In the genomic region with DNA sequence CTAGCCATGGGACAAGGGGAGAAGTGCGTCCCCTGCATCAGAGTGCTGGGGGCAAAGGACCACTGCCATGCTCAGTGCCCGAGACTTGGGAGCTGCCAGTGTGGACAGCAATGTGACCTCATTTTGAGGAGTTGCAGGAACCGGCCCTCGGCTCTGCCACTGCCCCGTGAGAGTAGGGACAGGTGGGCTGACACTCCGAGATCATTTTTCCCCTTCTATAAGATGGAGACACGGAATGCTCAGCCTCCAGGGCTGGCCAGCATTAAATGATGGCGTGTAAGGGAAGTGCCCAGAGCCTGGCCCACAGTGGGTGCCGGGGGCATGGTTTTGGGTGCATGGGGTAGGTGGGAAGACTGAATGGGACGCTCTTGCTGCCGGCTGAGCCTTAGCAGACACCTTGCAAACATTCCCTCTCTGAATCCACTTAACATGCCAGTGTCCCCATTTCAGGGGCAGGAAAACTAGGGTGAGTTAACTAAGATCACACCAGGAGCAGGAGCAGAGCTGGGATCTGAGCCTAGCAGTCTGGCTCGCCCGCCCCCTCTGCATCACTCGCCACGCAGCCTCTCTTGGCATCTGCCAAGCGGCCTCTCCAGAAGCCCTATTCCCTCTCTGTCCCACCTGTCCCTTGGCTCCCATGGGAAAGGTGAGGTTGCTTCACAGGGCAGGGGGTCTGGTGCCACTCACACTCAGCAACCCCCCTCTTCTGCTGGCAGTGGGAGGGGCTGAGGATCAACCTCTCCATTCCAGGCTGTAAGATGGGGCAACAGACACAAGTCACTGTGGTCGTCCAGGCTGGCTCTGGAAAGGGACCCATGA, we compare ENCODE assay signal across 23 cellular contexts.
"Had no signal": no experiment of that assay in that cellular context is flagged by ENCODE, and none has a peak within 500 bp of the region (broad histone marks: within the 10 kb centered on the region; RNA-seq: fewer than 3 reads in every experiment).

No MANE protein-coding gene starts in this region.

- H3K4me3 ChIP-seq: ascending aorta, colonic mucosa, dorsolateral prefrontal cortex, right lobe of liver, stomach, suprapubic skin, transverse colon had no signal

- H3K4me1 ChIP-seq: ascending aorta, colonic mucosa, right lobe of liver, stomach, suprapubic skin, transverse colon had no signal

- H3K36me3 ChIP-seq: brain microvascular endothelial cell, colonic mucosa, right lobe of liver, suprapubic skin, transverse colon, WERI-Rb-1 had no signal

- DNase-seq: activated CD4-positive, alpha-beta T cell treated with anti-CD3 and anti-CD28 coated beads, Interleukin-2, amount 10 ng/mL, durations not matched to agents 7 days and 5 days; activated CD4-positive, CD25-positive, alpha-beta regulatory T cell treated with anti-CD3 and anti-CD28 coated beads, Interleukin-2, amount 50 U/mL, for 72 hours; activated CD8-positive, alpha-beta T cell treated with anti-CD3 and anti-CD28 coated beads for 36 hours; activated gamma-delta T cell; central memory CD4-positive, alpha-beta T cell; colonic mucosa; effector memory CD8-positive, alpha-beta T cell; hippocampal formation; left ventricle myocardium superior; midbrain; small intestine; stomach; transverse colon; WERI-Rb-1 had no signal

- H3K27me3 ChIP-seq: ascending aorta, brain microvascular endothelial cell, colonic mucosa, dorsolateral prefrontal cortex, right lobe of liver, stomach, suprapubic skin, transverse colon had no signal

- H3K9me3 ChIP-seq: ascending aorta, colonic mucosa, right lobe of liver, stomach, suprapubic skin, transverse colon had no signal

- FAIRE-seq: endothelial cell of umbilical vein, small intestine, TTC549 had no signal

- ATAC-seq: activated CD8-positive, alpha-beta T cell treated with anti-CD3 and anti-CD28 coated beads for 36 hours; effector memory CD8-positive, alpha-beta T cell; esophagus mucosa; left ventricle myocardium superior; right lobe of liver; stimulated activated memory B cell treated with anti-CD40 and anti-IgM and Interleukin-4, amounts not matched to agents 10 μg/mL and 1 μg/mL and 100 μg/mL, for 72 hours had no signal

- H3K27ac ChIP-seq: ascending aorta, brain microvascular endothelial cell, colonic mucosa, right lobe of liver, stomach, suprapubic skin, transverse colon, WERI-Rb-1 had no signal
